In genomic region chr16:88628512-88628974, GRCh38 we compare ENCODE assay signal across 10 cellular contexts. TPM values are rescaled to one million over a fixed set of nuclear protein-coding genes. Genes with fewer than 3 reads are reported as not detected.
DNase-seq lines count a peak whose midpoint lies in the region; ATAC-seq and TF ChIP-seq lines count a peak whose summit lies in the region.
"Had no signal": no experiment of that assay in that cellular context is flagged by ENCODE, and none has a peak within 500 bp of the region (broad histone marks: within the 10 kb centered on the region; RNA-seq: fewer than 3 reads in every experiment).

No MANE protein-coding gene starts in this region.

- H3K27me3 ChIP-seq in BLaER1 = no peaks in the 10 kb centered on the region
- H3K27me3 ChIP-seq in H9 (ENCODE audit: insufficient read depth, low read length) = no peaks in the 10 kb centered on the region
- no peaks in the 10 kb centered on the region for H3K27me3 ChIP-seq in aorta (ENCODE audit: control insufficient read depth in 1 of 2, insufficient read depth in 2 of 2, low read length in 1 of 2)

- H3K23ac ChIP-seq in H9 (ENCODE audit: insufficient read length, low read depth, low read length) = no peak overlapping the region

- H3K4me1 Mint-ChIP-seq in H9 = peaks cover 0 to 20% of the 10 kb centered on the region in 2 experiments; a peak in 3 of 4 replicates

- no peaks in the 10 kb centered on the region; a peak in 1 of 5 replicates for H3K9me3 Mint-ChIP-seq in H9

- H3K79me2 ChIP-seq in H9 (ENCODE audit: insufficient read depth, low read length) = no peaks in the 10 kb centered on the region

- H2AFZ ChIP-seq in H9 (ENCODE audit: low read length) = no peak overlapping the region

- H4K5ac ChIP-seq in H9 (ENCODE audit: insufficient read length, low read depth, low read length) = no peak overlapping the region

- H3K14ac ChIP-seq in H9 (ENCODE audit: insufficient read depth, low read length) = no peak overlapping the region; the same call in 1 of the 2 replicates

- H3K4ac ChIP-seq in H9 (ENCODE audit: low read depth, low read length) = no peak overlapping the region

- TF ChIP-seq CTCF in H9 (conservative IDR thresholded peaks at IDR 0.05) = peak; percentile 88
- TF ChIP-seq CTCF in VCaP (conservative IDR thresholded peaks at IDR 0.05) = peak; percentile 25; the same call in 1 of the 2 replicates

- no peak overlapping the region for H4K8ac ChIP-seq in H9 (replicated peaks; ENCODE audit: insufficient read length, low read depth, low read length)

- no CpG with 5 or more reads among the region's 12 CpGs for WGBS in H9 (ENCODE audit: extremely low coverage, insufficient read length, low lambda C conversion rate)
- WGBS in aorta, 2 donors = 61 to 66% methylated on average over 12 of the region's 12 CpGs

- H3K4me1 ChIP-seq in BLaER1 (peaks cover 98% of the 10 kb centered on the region), H9 (ENCODE audit: insufficient read depth, low read length) (no peaks in the 10 kb centered on the region), aorta (ENCODE audit: control insufficient read depth in 1 of 2, insufficient read depth in 2 of 2, low read length in 2 of 2) (no peaks in the 10 kb centered on the region)

- peaks cover 69% of the 10 kb centered on the region for H3K36me3 ChIP-seq in BLaER1
- peaks cover 2 to 17% of the 10 kb centered on the region in 2 donors for H3K36me3 ChIP-seq in aorta (ENCODE audit: control insufficient read depth in 1 of 2, insufficient read depth in 2 of 2, low read length in 1 of 2)

- H3K27ac Mint-ChIP-seq in H9 = peak overlapping the region; percentile 62 to 85 (median 74); a peak in 3 of 7 replicates

- no peak overlapping the region for H2BK5ac ChIP-seq in H9 (ENCODE audit: insufficient read length, low read length)

- intact Hi-C loops in left colon (cut with DNase I, micrococcal nuclease) = no loop called here
- intact Hi-C loops in aorta (cut with DNase I) = no loop called here

- peak overlapping the region; percentile 85 for H3K9ac ChIP-seq in BLaER1
- H3K9ac ChIP-seq in H9 (ENCODE audit: extremely low read depth, insufficient read length, low read length) = no peak overlapping the region

- H3K36me3 Mint-ChIP-seq in H9 (ENCODE audit: insufficient read depth in 1 of 3, low read depth in 3 of 3) = peaks cover 16 to 66% (median 60%) of the 10 kb centered on the region in 3 experiments; a peak in 6 of 7 replicates

- peaks cover 25% of the 10 kb centered on the region for H4K20me1 ChIP-seq in BLaER1
- H4K20me1 ChIP-seq in H9 (ENCODE audit: control insufficient read depth, insufficient read depth, insufficient read length) = no peaks in the 10 kb centered on the region

- H3K18ac ChIP-seq in H9 (ENCODE audit: insufficient read length, low read depth, low read length) = no peak overlapping the region

- H3K4me3 ChIP-seq in BLaER1 (peak overlapping the region; percentile 52; the same call in 1 of the 2 replicates), aorta (ENCODE audit: low read length in 2 of 2) (no peak overlapping the region)

- no peaks in the 10 kb centered on the region for H3K27me3 Mint-ChIP-seq in H9 (ENCODE audit: low read depth)

- H3K4me2 ChIP-seq in BLaER1 = peak overlapping the region; percentile 96
- H3K4me2 ChIP-seq in H9 (ENCODE audit: insufficient read depth, insufficient read length, low read length) = no peak overlapping the region

- H3K4me3 Mint-ChIP-seq in H9 = no peak overlapping the region

- peak; percentile 90 for DNase-seq in H9
- no peak for DNase-seq in left colon
- no peak for DNase-seq in dedifferentiated amniotic fluid mesenchymal stem cell (ENCODE audit: extremely low spot score)
- DNase-seq in aorta = no peak
- no peak for DNase-seq in T-helper 2 cell
- DNase-seq: stimulated activated CD4-positive, alpha-beta T cell treated with anti-CD3 and anti-CD28 coated beads, Interleukin-1b, Interleukin-23, amount 100 ng/mL, for 48 hours had no signal

- H4K91ac ChIP-seq in H9 (ENCODE audit: insufficient read length, low read depth, low read length) = no peak overlapping the region

- H3K79me1 ChIP-seq in H9 (ENCODE audit: insufficient read depth, low read depth, low read length, poor library complexity, severe bottlenecking) = no peaks in the 10 kb centered on the region

- ATAC-seq in left colon (peak; percentile 17), aorta (ENCODE audit: low FRiP score) (no peak), HG02870 (IDR thresholded peaks at IDR 0.05; ENCODE audit: unreplicated experiment) (no peak)

- H3K27ac ChIP-seq in BLaER1 (peak overlapping the region; percentile 99), H9 (ENCODE audit: insufficient read length, low read depth, low read length) (no peak overlapping the region), VCaP (no peak overlapping the region), aorta (ENCODE audit: low read depth in 1 of 2, low read length in 2 of 2) (no peak overlapping the region)

- H3K9me3 ChIP-seq in BLaER1 (no peaks in the 10 kb centered on the region), H9 (ENCODE audit: control insufficient read depth, low read depth, low read length) (no peaks in the 10 kb centered on the region), aorta (ENCODE audit: control insufficient read depth, low read length) (no peaks in the 10 kb centered on the region)

- H3T11ph ChIP-seq in H9 (ENCODE audit: low read length) = no peak overlapping the region

- H3K23me2 ChIP-seq in H9 (ENCODE audit: insufficient read length, low read depth, low read length, poor library complexity, severe bottlenecking) = no peaks in the 10 kb centered on the region

- H3K56ac ChIP-seq in H9 (ENCODE audit: insufficient read length, low read depth, low read length) = no peak overlapping the region

- H2BK20ac ChIP-seq in H9 (ENCODE audit: low read depth, low read length, poor library complexity, severe bottlenecking) = no peak overlapping the region

- no peak overlapping the region for H2BK15ac ChIP-seq in H9 (ENCODE audit: low read depth, low read length)

- H2BK12ac ChIP-seq in H9 (ENCODE audit: insufficient read length, low read depth, low read length) = no peak overlapping the region

- H2AK5ac ChIP-seq in H9 (ENCODE audit: insufficient read length, low read length) = no peak overlapping the region

- no peak overlapping the region for H2BK120ac ChIP-seq in H9 (ENCODE audit: low read depth, low read length, poor library complexity, severe bottlenecking)

RNA-seq across cellular contexts. Expression of gene IL17C, which starts 9.8 kb away (rescaled TPM):
- total RNA-seq in H9 (2021) (0.29 and 0.31 TPM in 2 replicates), left colon (not detected), aorta (not detected)
- polyA plus RNA-seq in aorta = not detected
- total RNA-seq: M059J had no signal

RNA-seq across cellular contexts. Expression of gene CYBA, which starts 22.3 kb away (rescaled TPM):
- total RNA-seq in H9 (2021) (153 and 160 TPM in 2 replicates), left colon (100 to 1,000 TPM; 277 to 382 TPM), aorta (100 to 1,000 TPM in 1 of 2 donors, 10 to 100 TPM in 1; 79.2 to 148 TPM)
- 100 to 1,000 TPM in 1 of 2 donors, 10 to 100 TPM in 1; 99.0 to 107 TPM for polyA plus RNA-seq in aorta
- total RNA-seq: M059J had no signal

RNA-seq across cellular contexts. Expression of gene MVD, which starts 34.3 kb away (rescaled TPM):
- total RNA-seq in H9 (2021) (53.2 and 57.1 TPM in 2 replicates), left colon (100 to 1,000 TPM in 1 of 2 donors, 10 to 100 TPM in 1; 74.3 to 191 TPM), aorta (10 to 100 TPM; 26.0 to 26.6 TPM)
- 10 to 100 TPM; 19.8 to 57.6 TPM for polyA plus RNA-seq in aorta

RNA-seq across cellular contexts. Expression of gene SNAI3, which starts 57.8 kb away (rescaled TPM):
- total RNA-seq in H9 (2021) (3.2 and 3.7 TPM in 2 replicates), left colon (under 1 TPM; 0.15 to 0.92 TPM), aorta (under 1 TPM; 0.27 to 0.71 TPM)
- polyA plus RNA-seq in aorta = 1 to 10 TPM in 1 of 2 donors, not detected in 1; 1.6 TPM
- total RNA-seq: M059J had no signal

RNA-seq across cellular contexts. Expression of gene ZC3H18, which starts 58.3 kb away (rescaled TPM):
- 69.7 and 78.2 TPM in 2 replicates for total RNA-seq in H9 (2021)
- 10 to 100 TPM; 32.6 to 43.7 TPM for total RNA-seq in left colon
- 10 to 100 TPM; 37.7 to 38.5 TPM for total RNA-seq in aorta
- polyA plus RNA-seq in aorta = 10 to 100 TPM; 12.4 to 19.3 TPM
